ENCODE assay signal across 7 cellular contexts in genomic region chr17:3843935-3844516, GRCh38. TPM values are rescaled to one million over a fixed set of nuclear protein-coding genes. Genes with fewer than 3 reads are reported as not detected.
DNase-seq lines count a peak whose midpoint lies in the region; ATAC-seq and TF ChIP-seq lines count a peak whose summit lies in the region.

No MANE protein-coding gene starts in this region.

- H3K4me3 ChIP-seq in LNCaP clone FGC (ENCODE audit: low read depth, low read length): no peak overlapping the region
- H3K4me3 ChIP-seq in WERI-Rb-1 (ENCODE audit: low read depth, low read length): no peak overlapping the region
- H3K4me3 ChIP-seq in neutrophil (ENCODE audit: low read depth in 1 of 2, low read length in 1 of 2): no peak overlapping the region

- DNase-seq in GM10248 (ENCODE audit: extremely low spot score) (peak; percentile 61), LNCaP clone FGC (ENCODE audit: low read depth) (no peak), WERI-Rb-1 (peak; percentile 60), dermis blood vessel endothelial cell (peak; percentile 75)

- TF ChIP-seq CTCF in GM10248 (IDR thresholded peaks at IDR 0.05; ENCODE audit: control extremely low read depth, extremely low read depth, low read depth, missing control alignments) (peak; percentile 68), LNCaP clone FGC (IDR thresholded peaks at IDR 0.05; ENCODE audit: control insufficient read depth, extremely low read depth, insufficient read depth) (peak; percentile 85), WERI-Rb-1 (IDR thresholded peaks at IDR 0.05; ENCODE audit: low read depth, low read length) (peak; percentile 77), neutrophil (IDR thresholded peaks at IDR 0.05) (peak; percentile 40)

- peaks cover 45 to 46% of the 10 kb centered on the region in 2 experiments for H3K4me1 ChIP-seq in neutrophil (ENCODE audit: control insufficient read depth in 1 of 2, insufficient read depth in 1 of 2, low read depth in 1 of 2, low read length in 1 of 2)

- no peak for ATAC-seq in HG03460 (IDR thresholded peaks at IDR 0.05; ENCODE audit: unreplicated experiment)
- no peak for ATAC-seq in HG03196 (IDR thresholded peaks at IDR 0.05; ENCODE audit: unreplicated experiment)

- H3K27me3 ChIP-seq in WERI-Rb-1 (ENCODE audit: insufficient read depth, low read depth, severe bottlenecking) (no peaks in the 10 kb centered on the region), neutrophil (no peaks in the 10 kb centered on the region)

- H3K27ac ChIP-seq in WERI-Rb-1: no peak overlapping the region
- peak overlapping the region; percentile 5 for H3K27ac ChIP-seq in neutrophil

- CTCF ChIA-PET in GM10248 (lab: Yijun Ruan, JAX): interaction anchor here (0.7 to 6.9 kb wide), 22 partner anchors 8 to 231 kb away, joined by 3 to 107 read pairs (median 5); no protein-coding TSS in a partner anchor

- peaks cover 53% of the 10 kb centered on the region for H3K36me3 ChIP-seq in WERI-Rb-1
- peaks cover 22% of the 10 kb centered on the region for H3K36me3 ChIP-seq in neutrophil

- no peaks in the 10 kb centered on the region for H3K9me3 ChIP-seq in WERI-Rb-1 (ENCODE audit: severe bottlenecking)
- H3K9me3 ChIP-seq in neutrophil: no peaks in the 10 kb centered on the region

- POLR2A ChIA-PET in GM10248 (lab: Yijun Ruan, JAX): no interaction called here

RNA-seq across cellular contexts. Expression of gene NCBP3, which starts 2.0 kb away (rescaled TPM):
- total RNA-seq in dermis blood vessel endothelial cell: 20.9 and 23.8 TPM in 2 replicates

RNA-seq across cellular contexts. Expression of gene ITGAE, which starts 43.0 kb away (rescaled TPM):
- total RNA-seq in dermis blood vessel endothelial cell: 7.3 and 15.7 TPM in 2 replicates

RNA-seq across cellular contexts. Expression of gene CAMKK1, which starts 48.8 kb away (rescaled TPM):
- 0.79 and 2.2 TPM in 2 replicates for total RNA-seq in dermis blood vessel endothelial cell
